ENCODE assay signal across 16 cellular contexts in genomic region chr1:233651563-233652233, GRCh38. TPM values are rescaled to one million over a fixed set of nuclear protein-coding genes. Genes with fewer than 3 reads are reported as not detected.
"Had no signal": no experiment of that assay in that cellular context is flagged by ENCODE, and none has a peak within 500 bp of the region (broad histone marks: within the 10 kb centered on the region; RNA-seq: fewer than 3 reads in every experiment).

No MANE protein-coding gene starts in this region.

- H3K27ac ChIP-seq: foreskin keratinocyte, heart left ventricle, neutrophil, psoas muscle, sigmoid colon, skin epidermis, stomach had no signal

- H3K27ac Mint-ChIP-seq: dendritic cell treated with granulocyte-macrophage colony-stimulating factor and Interleukin-4, amounts not matched to agents 40 ng/mL and 50 ng/mL, for 4 days; naive thymus-derived CD8-positive, alpha-beta T cell had no signal

- H3K4me1 ChIP-seq: heart left ventricle, psoas muscle, sigmoid colon had no signal

- H3K27me3 ChIP-seq: foreskin keratinocyte, heart left ventricle, neutrophil, sigmoid colon, stomach had no signal

- H3K4me3 ChIP-seq: heart left ventricle, mucosa of descending colon, psoas muscle, sigmoid colon, skin epidermis, stomach had no signal

- H3K4me1 Mint-ChIP-seq: naive thymus-derived CD8-positive, alpha-beta T cell had no signal

- H3K9me3 Mint-ChIP-seq: dendritic cell treated with granulocyte-macrophage colony-stimulating factor and Interleukin-4, amounts not matched to agents 40 ng/mL and 50 ng/mL, for 4 days had no signal

- H3K4me3 Mint-ChIP-seq: dendritic cell treated with granulocyte-macrophage colony-stimulating factor and Interleukin-4, amounts not matched to agents 40 ng/mL and 50 ng/mL, for 4 days; naive thymus-derived CD8-positive, alpha-beta T cell had no signal

- H3K9me3 ChIP-seq: mucosa of descending colon, neutrophil, psoas muscle, sigmoid colon, stomach had no signal

- DNase-seq: foreskin keratinocyte; heart left ventricle; hippocampal formation; left colon; mammary epithelial cell; mucosa of descending colon; naive thymus-derived CD8-positive, alpha-beta T cell; psoas muscle; sigmoid colon; stimulated activated CD4-positive, alpha-beta T cell treated with anti-CD3 and anti-CD28 coated beads, Interleukin-12 subunit alpha, Interleukin-12 subunit beta, amount 100 ng/mL, for 4 hours; stimulated activated naive CD4-positive, alpha-beta T cell; stomach; substantia nigra had no signal

- H3K36me3 Mint-ChIP-seq: naive thymus-derived CD8-positive, alpha-beta T cell had no signal

- H3K36me3 ChIP-seq: heart left ventricle, neutrophil, sigmoid colon, stomach had no signal

RNA-seq across cellular contexts. Expression of gene KCNK1, which starts 37.8 kb away (rescaled TPM):
- total RNA-seq: naive thymus-derived CD8-positive, alpha-beta T cell had no signal
